20 cellular contexts compared by ENCODE assay signal in genomic region chr10:88163572-88163971, GRCh38.
DNase-seq lines count a peak whose midpoint lies in the region; ATAC-seq and TF ChIP-seq lines count a peak whose summit lies in the region.
"Had no signal": no experiment of that assay in that cellular context is flagged by ENCODE, and none has a peak within 500 bp of the region (broad histone marks: within the 10 kb centered on the region; RNA-seq: fewer than 3 reads in every experiment).

No MANE protein-coding gene starts in this region.

- intact Hi-C loops in left lung (cut with DNase I) (no loop called here), upper lobe of right lung (cut with DNase I) (no loop called here)

- H3K4me1 Mint-ChIP-seq in activated naive CD8-positive, alpha-beta T cell treated with anti-CD3 and anti-CD28 coated beads, Interleukin-2, amount 10 ng/mL, durations not matched to agents 7 days and 5 days = peaks cover 2% of the 10 kb centered on the region
- H3K4me1 Mint-ChIP-seq in activated naive CD8-positive, alpha-beta T cell treated with anti-CD3 and anti-CD28 coated beads for 36 hours = peaks cover 8% of the 10 kb centered on the region

- TF ChIP-seq CTCF in left lung (IDR thresholded peaks at IDR 0.05) = no peak
- TF ChIP-seq CTCF in upper lobe of right lung (IDR thresholded peaks at IDR 0.05) = no peak

- H3K9me3 ChIP-seq in left lung (no peaks in the 10 kb centered on the region), upper lobe of right lung (no peaks in the 10 kb centered on the region)

- H3K4me1 ChIP-seq in left lung (peaks cover 0 to 8% of the 10 kb centered on the region in 2 donors), upper lobe of right lung (peaks cover 4% of the 10 kb centered on the region)

- peaks cover 2% of the 10 kb centered on the region for H3K27me3 Mint-ChIP-seq in activated naive CD8-positive, alpha-beta T cell treated with anti-CD3 and anti-CD28 coated beads, Interleukin-2, amount 10 ng/mL, durations not matched to agents 7 days and 5 days
- no peaks in the 10 kb centered on the region for H3K27me3 Mint-ChIP-seq in activated naive CD8-positive, alpha-beta T cell treated with anti-CD3 and anti-CD28 coated beads for 36 hours
- H3K27me3 Mint-ChIP-seq: IgD-negative memory B cell had no signal

- no peaks in the 10 kb centered on the region for H3K27me3 ChIP-seq in left lung
- H3K27me3 ChIP-seq in upper lobe of right lung = no peaks in the 10 kb centered on the region

- peaks cover under 1% of the 10 kb centered on the region for H3K36me3 Mint-ChIP-seq in activated naive CD8-positive, alpha-beta T cell treated with anti-CD3 and anti-CD28 coated beads, Interleukin-2, amount 10 ng/mL, durations not matched to agents 7 days and 5 days
- H3K36me3 Mint-ChIP-seq in activated naive CD8-positive, alpha-beta T cell treated with anti-CD3 and anti-CD28 coated beads for 36 hours = peaks cover 3% of the 10 kb centered on the region
- H3K36me3 Mint-ChIP-seq: CD8-positive, alpha-beta T cell; IgD-negative memory B cell had no signal

- no peak for DNase-seq in activated naive CD8-positive, alpha-beta T cell treated with anti-CD3 and anti-CD28 coated beads, Interleukin-2, amount 10 ng/mL, durations not matched to agents 7 days and 5 days
- no peak for DNase-seq in activated naive CD8-positive, alpha-beta T cell treated with anti-CD3 and anti-CD28 coated beads for 36 hours
- peak; percentile 24 for DNase-seq in NCI-H2029 treated with DMSO at 0.1 percent for 48 hours (lab: John Stamatoyannopoulos, UW)
- peak in 1 of 2 donors; percentile 49 for DNase-seq in left lung
- no peak for DNase-seq in upper lobe of right lung
- DNase-seq in foreskin melanocyte = no peak
- DNase-seq in DMS 273 (lab: John Stamatoyannopoulos, UW; ENCODE audit: unreplicated experiment) = no peak
- DNase-seq in NCI-H1694 (lab: John Stamatoyannopoulos, UW) = no peak
- DNase-seq: AML-193; C1 segment of cervical spinal cord; CD8-positive, alpha-beta T cell; DMS153; GF-D8; NCI-H187 treated with DMSO at 0.1 percent for 48 hours; NCI-H2171 treated with DMSO at 0.1 percent for 48 hours; NCI-H524 treated with DMSO at 0.1 percent for 48 hours; PC-9; SHP77 had no signal

- H3K27ac ChIP-seq in left lung = no peak overlapping the region
- H3K27ac ChIP-seq in upper lobe of right lung = no peak overlapping the region
- H3K27ac ChIP-seq: PC-9 had no signal

- H3K9me3 Mint-ChIP-seq in activated naive CD8-positive, alpha-beta T cell treated with anti-CD3 and anti-CD28 coated beads, Interleukin-2, amount 10 ng/mL, durations not matched to agents 7 days and 5 days = peaks cover 4% of the 10 kb centered on the region
- H3K9me3 Mint-ChIP-seq in activated naive CD8-positive, alpha-beta T cell treated with anti-CD3 and anti-CD28 coated beads for 36 hours = peaks cover 4% of the 10 kb centered on the region

- peak overlapping the region; percentile 19 for H3K27ac Mint-ChIP-seq in activated naive CD8-positive, alpha-beta T cell treated with anti-CD3 and anti-CD28 coated beads, Interleukin-2, amount 10 ng/mL, durations not matched to agents 7 days and 5 days
- H3K27ac Mint-ChIP-seq in activated naive CD8-positive, alpha-beta T cell treated with anti-CD3 and anti-CD28 coated beads for 36 hours = no peak overlapping the region
- H3K27ac Mint-ChIP-seq: CD8-positive, alpha-beta T cell had no signal

- POLR2A ChIA-PET in activated naive CD8-positive, alpha-beta T cell treated with anti-CD3 and anti-CD28 coated beads, Interleukin-2, amount 10 ng/mL, durations not matched to agents 7 days and 5 days (lab: Charles Lee) = no interaction called here

- no peak overlapping the region for H3K4me3 Mint-ChIP-seq in activated naive CD8-positive, alpha-beta T cell treated with anti-CD3 and anti-CD28 coated beads, Interleukin-2, amount 10 ng/mL, durations not matched to agents 7 days and 5 days
- H3K4me3 Mint-ChIP-seq in activated naive CD8-positive, alpha-beta T cell treated with anti-CD3 and anti-CD28 coated beads for 36 hours = no peak overlapping the region
- H3K4me3 Mint-ChIP-seq: CD8-positive, alpha-beta T cell had no signal

- H3K36me3 ChIP-seq in left lung = no peaks in the 10 kb centered on the region
- no peaks in the 10 kb centered on the region for H3K36me3 ChIP-seq in upper lobe of right lung

- ATAC-seq in activated naive CD8-positive, alpha-beta T cell treated with anti-CD3 and anti-CD28 coated beads, Interleukin-2, amount 10 ng/mL, durations not matched to agents 7 days and 5 days (ENCODE audit: low read depth) = no peak
- ATAC-seq in left lung (peak; percentile 93), upper lobe of right lung (peak; percentile 71)
- ATAC-seq: CD8-positive, alpha-beta T cell; HCT116 had no signal

- H3K4me3 ChIP-seq in left lung (no peak overlapping the region), upper lobe of right lung (no peak overlapping the region)
- H3K4me3 ChIP-seq: PC-9 had no signal
